ENCODE assay signal across 16 cellular contexts in genomic region chr3:26106119-26106690, GRCh38.
A peak's percentile ranks its signal among the peaks of the same experiment; 100 is the strongest.
DNase-seq lines count a peak whose midpoint lies in the region; ATAC-seq, FAIRE-seq and TF ChIP-seq lines count a peak whose summit lies in the region.
"Had no signal": no experiment of that assay in that cellular context is flagged by ENCODE, and none has a peak within 500 bp of the region (broad histone marks: within the 10 kb centered on the region; RNA-seq: fewer than 3 reads in every experiment).

No MANE protein-coding gene starts in this region.

- WGBS in mammary epithelial cell (ENCODE audit: low coverage, missing lambda C conversion rate): 0% methylated on average over 2 of the region's 2 CpGs
- WGBS in right lobe of liver (ENCODE audit: insufficient coverage, low coverage, low lambda C conversion rate, missing lambda C conversion rate): 37% methylated on average over 2 of the region's 2 CpGs

- H3K27ac ChIP-seq in mammary epithelial cell (ENCODE audit: insufficient read depth, low read depth, low read length): no peak overlapping the region
- no peak overlapping the region for H3K27ac ChIP-seq in right lobe of liver
- H3K27ac ChIP-seq: A549, C4-2B had no signal

- H3K9me3 ChIP-seq in mammary epithelial cell (replicated peaks; ENCODE audit: insufficient read depth, low read length) (peaks cover 8% of the 10 kb centered on the region), right lobe of liver (no peaks in the 10 kb centered on the region)
- H3K9me3 ChIP-seq: A549 had no signal

- H3K9me3 Mint-ChIP-seq in MCF 10A (ENCODE audit: unreplicated experiment): peaks cover 7% of the 10 kb centered on the region
- no peaks in the 10 kb centered on the region for H3K9me3 Mint-ChIP-seq in endothelial cell (ENCODE audit: unreplicated experiment)

- H3K27ac Mint-ChIP-seq in MCF 10A (ENCODE audit: low read depth, unreplicated experiment) (no peak overlapping the region), endothelial cell (ENCODE audit: unreplicated experiment) (peak overlapping the region; percentile 43)

- in situ Hi-C loops in mammary epithelial cell (cut with MboI; ENCODE audit: low sequenced_read_pairs in 2 of 2): no loop called here

- no peak overlapping the region for H2AFZ ChIP-seq in mammary epithelial cell (ENCODE audit: low read depth, low read length)

- peak; percentile 7 for DNase-seq in MCF 10A (ENCODE audit: unreplicated experiment)
- no peak for DNase-seq in mammary epithelial cell
- no peak for DNase-seq in endothelial cell (ENCODE audit: low spot score)
- DNase-seq in kidney tubule cell (ENCODE audit: low spot score): peak; percentile 81
- DNase-seq in urothelium cell line (ENCODE audit: low spot score): no peak
- DNase-seq in stimulated activated naive CD8-positive, alpha-beta T cell treated with anti-CD3 and anti-CD28 coated beads, Interleukin-15, Interleukin-2, amounts not matched to agents 100 U/mL and 50 U/mL, for 24 hours: no peak
- no peak for DNase-seq in right lobe of liver
- DNase-seq: activated gamma-delta T cell, anterior cingulate cortex, DMS 273 treated with DMSO at 0.1 percent for 48 hours, NCI-H146, small intestine, T-helper 1 cell had no signal

- H3K36me3 ChIP-seq in mammary epithelial cell (ENCODE audit: insufficient read depth, low read length): no peaks in the 10 kb centered on the region
- no peaks in the 10 kb centered on the region for H3K36me3 ChIP-seq in right lobe of liver

- no peak for TF ChIP-seq CTCF in MCF 10A (IDR thresholded peaks at IDR 0.05; ENCODE audit: unreplicated experiment)
- TF ChIP-seq CTCF in mammary epithelial cell (conservative IDR thresholded peaks at IDR 0.05 in 1 of 2, IDR thresholded peaks at IDR 0.05 in 1 of 2; ENCODE audit: extremely low read depth in 1 of 2, insufficient read depth in 1 of 2, low read depth in 1 of 2, low read length in 2 of 2): no peak
- TF ChIP-seq CTCF in endothelial cell (IDR thresholded peaks at IDR 0.05; ENCODE audit: unreplicated experiment): no peak
- TF ChIP-seq CTCF in right lobe of liver (IDR thresholded peaks at IDR 0.05): no peak

- POLR2A ChIA-PET in MCF 10A (lab: Yijun Ruan, JAX): interaction anchor here (1.3 kb wide), 1 partner anchor 12 kb away, joined by 4 read pairs; no protein-coding TSS in a partner anchor

- dilution Hi-C loops in mammary epithelial cell (cut with HindIII; ENCODE audit: low sequenced_read_pairs): no loop called here

- no peak overlapping the region for H3K4me2 ChIP-seq in mammary epithelial cell (ENCODE audit: insufficient read depth, low read depth, low read length)
- H3K4me2 ChIP-seq: A549 had no signal

- no peak for FAIRE-seq in urothelium cell line (lab: Jason Lieb, UNC)
- FAIRE-seq: A549, small intestine had no signal

- H3K36me3 Mint-ChIP-seq in MCF 10A (ENCODE audit: insufficient read depth, unreplicated experiment): no peaks in the 10 kb centered on the region
- no peaks in the 10 kb centered on the region for H3K36me3 Mint-ChIP-seq in endothelial cell (ENCODE audit: low read depth, unreplicated experiment)

- CTCF ChIA-PET in MCF 10A (lab: Yijun Ruan, JAX): interaction anchor here (0.6 to 4.7 kb wide), 2 partner anchors 12 to 161 kb away, joined by 3 to 22 read pairs; no protein-coding TSS in a partner anchor
- CTCF ChIA-PET in mammary epithelial cell (lab: Charles Lee; ENCODE audit: low non-redundant PET): no interaction called here

- no TSS peak for BruUV-seq in MCF 10A (replicated peaks; lab: Mats Ljungman, UMichigan)
- no TSS peak for BruUV-seq in mammary epithelial cell (replicated peaks; lab: Mats Ljungman, UMichigan)

- H3K9ac ChIP-seq in mammary epithelial cell (ENCODE audit: insufficient read depth, low read length): no peak overlapping the region

- no peaks in the 10 kb centered on the region for H3K79me2 ChIP-seq in mammary epithelial cell (ENCODE audit: insufficient read depth, low read length)

- H3K27me3 Mint-ChIP-seq in MCF 10A (ENCODE audit: insufficient read depth, unreplicated experiment) (no peaks in the 10 kb centered on the region), endothelial cell (ENCODE audit: unreplicated experiment) (no peaks in the 10 kb centered on the region)

- peaks cover 24% of the 10 kb centered on the region for H3K4me1 Mint-ChIP-seq in MCF 10A (ENCODE audit: insufficient read depth, unreplicated experiment)
- peaks cover 26% of the 10 kb centered on the region for H3K4me1 Mint-ChIP-seq in endothelial cell (ENCODE audit: unreplicated experiment)

- H4K20me1 ChIP-seq in mammary epithelial cell (ENCODE audit: insufficient read depth, low read length): no peaks in the 10 kb centered on the region

- H3K4me3 Mint-ChIP-seq in MCF 10A (ENCODE audit: unreplicated experiment): no peak overlapping the region
- no peak overlapping the region for H3K4me3 Mint-ChIP-seq in endothelial cell (ENCODE audit: unreplicated experiment)

- TF ChIP-seq POLR2A in right lobe of liver (IDR thresholded peaks at IDR 0.05): no peak

- no peak for ATAC-seq in stimulated activated naive CD8-positive, alpha-beta T cell treated with anti-CD3 and anti-CD28 coated beads, Interleukin-15, Interleukin-2, amounts not matched to agents 100 U/mL and 50 U/mL, for 24 hours
- ATAC-seq in GM18517 (IDR thresholded peaks at IDR 0.05; ENCODE audit: unreplicated experiment): no peak
- no peak for ATAC-seq in right lobe of liver
- ATAC-seq: A549 had no signal

- H3K27me3 ChIP-seq in mammary epithelial cell (ENCODE audit: insufficient read depth, low read length) (no peaks in the 10 kb centered on the region), right lobe of liver (no peaks in the 10 kb centered on the region)

- H3K4me1 ChIP-seq in mammary epithelial cell (ENCODE audit: insufficient read depth, low read length): no peaks in the 10 kb centered on the region
- no peaks in the 10 kb centered on the region for H3K4me1 ChIP-seq in right lobe of liver
- H3K4me1 ChIP-seq: A549 had no signal

- H3K4me3 ChIP-seq in mammary epithelial cell (replicated peaks in 1 of 3; ENCODE audit: insufficient read depth in 1 of 3, low read depth in 2 of 3, low read length in 3 of 3) (no peak overlapping the region), right lobe of liver (no peak overlapping the region)
- H3K4me3 ChIP-seq: A549 had no signal

- intact Hi-C loops in MCF 10A (cut with micrococcal nuclease): no loop called here
- intact Hi-C loops in mammary epithelial cell (cut with micrococcal nuclease): no loop called here
- intact Hi-C loops in right lobe of liver (cut with DNase I): no loop called here

Comparison
In these comparisons a context has a peak if more than half of its experiments do, and no peak if none do; other contexts are left out.
1. DNase-seq: peak in MCF 10A (single experiment) and kidney tubule cell (single experiment); none in mammary epithelial cell (single experiment), endothelial cell (single experiment), urothelium cell line (single experiment), stimulated activated naive CD8-positive, alpha-beta T cell treated with anti-CD3 and anti-CD28 coated beads, Interleukin-15, Interleukin-2, amounts not matched to agents 100 U/mL and 50 U/mL, for 24 hours (single experiment) and right lobe of liver (0 of 3).